12 cellular contexts compared by ENCODE assay signal in genomic region chr5:963310-963672, GRCh38. TPM values are rescaled to one million over a fixed set of nuclear protein-coding genes. Genes with fewer than 3 reads are reported as not detected.
DNase-seq lines count a peak whose midpoint lies in the region; ATAC-seq and TF ChIP-seq lines count a peak whose summit lies in the region.
"Had no signal": no experiment of that assay in that cellular context is flagged by ENCODE, and none has a peak within 500 bp of the region (broad histone marks: within the 10 kb centered on the region; RNA-seq: fewer than 3 reads in every experiment).

No MANE protein-coding gene starts in this region.

- H3K4me2 ChIP-seq in OCI-LY1 (ENCODE audit: low read length) = no peak overlapping the region
- H3K4me2 ChIP-seq in GM23248 (ENCODE audit: unreplicated experiment) = no peak overlapping the region

- in situ Hi-C loops in GM23248 (cut with MboI) = no loop called here

- peak overlapping the region in 2 of 3 donors; percentile 88 to 93 for H3K27ac Mint-ChIP-seq in CD4-positive, CD25-positive, alpha-beta regulatory T cell
- H3K27ac Mint-ChIP-seq in HFFc6 = no peak overlapping the region

- no peak for TF ChIP-seq CTCF in OCI-LY1 (IDR thresholded peaks at IDR 0.05; ENCODE audit: low read length)
- TF ChIP-seq CTCF in left lung (IDR thresholded peaks at IDR 0.05) = no peak
- TF ChIP-seq CTCF in HFFc6 (IDR thresholded peaks at IDR 0.05) = no peak

- H3K27ac ChIP-seq in CD4-positive, CD25-positive, alpha-beta regulatory T cell (ENCODE audit: insufficient read depth, low read length, poor library complexity, severe bottlenecking) = no peak overlapping the region
- H3K27ac ChIP-seq in OCI-LY1 (ENCODE audit: low read depth, low read length, poor library complexity, severe bottlenecking) (peak overlapping the region; percentile 73), left lung (peak overlapping the region; percentile 8 to 33), GM23248 (no peak overlapping the region)

- H3K9ac ChIP-seq in OCI-LY1 (ENCODE audit: low read length) (no peak overlapping the region; the same call in 1 of the 2 replicates), GM23248 (no peak overlapping the region)

- no peaks in the 10 kb centered on the region for H3F3A ChIP-seq in OCI-LY1 (ENCODE audit: insufficient read depth, low read length)
- 0 out of 2 replicates have a peak, but pooled peaks cover 2% of the 10 kb centered on the region for H3F3A ChIP-seq in GM23248 (ENCODE audit: insufficient read depth)

- no peak for DNase-seq in CD4-positive, CD25-positive, alpha-beta regulatory T cell
- DNase-seq in left lung (no peak), NCI-H1930 (lab: John Stamatoyannopoulos, UW) (no peak), GM23248 (no peak), HFFc6 (no peak)
- DNase-seq: amniotic stem cell, GOT3, NCI-H2081 treated with DMSO at 0.1 percent for 48 hours had no signal

- H3K9me3 Mint-ChIP-seq in CD4-positive, CD25-positive, alpha-beta regulatory T cell = peaks cover 0 to 3% (median 0%) of the 10 kb centered on the region in 7 donors
- H3K9me3 Mint-ChIP-seq in HFFc6 = no peaks in the 10 kb centered on the region
- H3K9me3 Mint-ChIP-seq: neural crest cell had no signal

- no peaks in the 10 kb centered on the region for H4K20me1 ChIP-seq in OCI-LY1 (ENCODE audit: insufficient read depth, low read length)
- H4K20me1 ChIP-seq in GM23248 (ENCODE audit: insufficient read depth) = no peaks in the 10 kb centered on the region

- H3K79me2 ChIP-seq in OCI-LY1 (ENCODE audit: insufficient read depth, low read length) (no peaks in the 10 kb centered on the region), GM23248 (ENCODE audit: insufficient read depth) (no peaks in the 10 kb centered on the region)

- H3K36me3 ChIP-seq in CD4-positive, CD25-positive, alpha-beta regulatory T cell (ENCODE audit: control insufficient read depth, insufficient read depth, low read length) = no peaks in the 10 kb centered on the region
- H3K36me3 ChIP-seq in OCI-LY1 (ENCODE audit: insufficient read depth, low read length) = no peaks in the 10 kb centered on the region
- H3K36me3 ChIP-seq in left lung = no peaks in the 10 kb centered on the region
- no peaks in the 10 kb centered on the region for H3K36me3 ChIP-seq in GM23248 (ENCODE audit: low read depth)

- no peaks in the 10 kb centered on the region for H3K9me2 ChIP-seq in OCI-LY1 (ENCODE audit: low read depth, low read length)
- H3K9me2 ChIP-seq in GM23248 (ENCODE audit: insufficient read depth) = no peaks in the 10 kb centered on the region

- H3K4me1 ChIP-seq in CD4-positive, CD25-positive, alpha-beta regulatory T cell (ENCODE audit: control insufficient read depth, insufficient read depth, low read length, poor library complexity, severe bottlenecking) = peaks cover 15% of the 10 kb centered on the region
- H3K4me1 ChIP-seq in OCI-LY1 (ENCODE audit: insufficient read depth, low read length, severe bottlenecking) (peaks cover 19% of the 10 kb centered on the region), left lung (peaks cover under 1 to 11% of the 10 kb centered on the region in 2 donors), GM23248 (ENCODE audit: insufficient read depth) (peaks cover 16% of the 10 kb centered on the region)

- peak overlapping the region in 3 of 4 donors; percentile 8 to 90 (median 85) for H3K4me3 Mint-ChIP-seq in CD4-positive, CD25-positive, alpha-beta regulatory T cell
- no peak overlapping the region for H3K4me3 Mint-ChIP-seq in HFFc6
- H3K4me3 Mint-ChIP-seq: neural crest cell had no signal

- peaks cover 44% of the 10 kb centered on the region for H3K27me3 Mint-ChIP-seq in CD4-positive, CD25-positive, alpha-beta regulatory T cell
- H3K27me3 Mint-ChIP-seq in HFFc6 (ENCODE audit: insufficient read depth) = peaks cover 50% of the 10 kb centered on the region

- H3K9me3 ChIP-seq in CD4-positive, CD25-positive, alpha-beta regulatory T cell (ENCODE audit: control insufficient read depth in 2 of 2, low read length in 2 of 2) = no peaks in the 10 kb centered on the region
- no peaks in the 10 kb centered on the region for H3K9me3 ChIP-seq in OCI-LY1 (ENCODE audit: low read length)
- no peaks in the 10 kb centered on the region for H3K9me3 ChIP-seq in left lung
- H3K9me3 ChIP-seq in GM23248 (ENCODE audit: low read depth) = no peaks in the 10 kb centered on the region

- H2AFZ ChIP-seq in OCI-LY1 (ENCODE audit: low read length) = no peak overlapping the region
- no peak overlapping the region for H2AFZ ChIP-seq in GM23248

- H3K27me3 ChIP-seq in CD4-positive, CD25-positive, alpha-beta regulatory T cell (ENCODE audit: control insufficient read depth, insufficient read depth, low read length) = peaks cover 13% of the 10 kb centered on the region
- H3K27me3 ChIP-seq in OCI-LY1 (ENCODE audit: insufficient read depth, low read length) = no peaks in the 10 kb centered on the region
- peaks cover 0 to 42% of the 10 kb centered on the region in 2 donors for H3K27me3 ChIP-seq in left lung
- peaks cover 33% of the 10 kb centered on the region for H3K27me3 ChIP-seq in GM23248 (replicated peaks; ENCODE audit: insufficient read depth)

- intact Hi-C loops in left lung (cut with DNase I) = no loop called here

- 82% methylated on average over 10 of the region's 10 CpGs for WGBS in GM23248 (ENCODE audit: low coverage in 1 of 2, low lambda C conversion rate in 2 of 2, missing lambda C conversion rate in 2 of 2), 2 experiments

- no peaks in the 10 kb centered on the region for H3K36me3 Mint-ChIP-seq in CD4-positive, CD25-positive, alpha-beta regulatory T cell
- no peaks in the 10 kb centered on the region for H3K36me3 Mint-ChIP-seq in HFFc6 (ENCODE audit: low read depth)

- H3K4me1 Mint-ChIP-seq in CD4-positive, CD25-positive, alpha-beta regulatory T cell = peaks cover 0 to 28% (median 9%) of the 10 kb centered on the region in 4 donors
- H3K4me1 Mint-ChIP-seq in HFFc6 (ENCODE audit: low read depth) = peaks cover 19% of the 10 kb centered on the region

- H3K4me3 ChIP-seq in CD4-positive, CD25-positive, alpha-beta regulatory T cell (ENCODE audit: low read depth, low read length) = no peak overlapping the region
- H3K4me3 ChIP-seq in OCI-LY1 (ENCODE audit: low read depth, low read length, poor library complexity, severe bottlenecking) (no peak overlapping the region), left lung (no peak overlapping the region), GM23248 (no peak overlapping the region)

- ATAC-seq in CD4-positive, CD25-positive, alpha-beta regulatory T cell (ENCODE audit: low read depth in 2 of 2) = no peak
- ATAC-seq in GM21515 (IDR thresholded peaks at IDR 0.05; ENCODE audit: unreplicated experiment) (peak; percentile 31), left lung (no peak), HG03565 (IDR thresholded peaks at IDR 0.05; ENCODE audit: unreplicated experiment) (no peak)

RNA-seq across cellular contexts. Expression of gene NKD2, which starts 45.3 kb away (rescaled TPM):
- total RNA-seq in CD4-positive, CD25-positive, alpha-beta regulatory T cell = not detected
- not detected for polyA plus RNA-seq in CD4-positive, CD25-positive, alpha-beta regulatory T cell
- total RNA-seq in left lung = 10 to 100 TPM; 31.6 to 61.5 TPM
- not detected in 2 replicates for total RNA-seq in GM23248 (2014; rRNA removed; shearing (Covaris generic))
- polyA plus RNA-seq in GM23248 (2016; fragmentation: Nextera tagmentation; extraction: Ambion mirVana) = not detected in 2 replicates
- not detected for total RNA-seq in HFFc6 (2021; fragmentation: NEBNext Ultra II Directional; extraction: Animal tissue kit (Norgen Biotek cat#: 25700))

Comparison
In these comparisons a context has a peak if more than half of its experiments do, and no peak if none do; other contexts are left out.
1. H3K27ac ChIP-seq: peak in OCI-LY1 (single experiment) and left lung (2 of 2); none in CD4-positive, CD25-positive, alpha-beta regulatory T cell (single experiment) and GM23248 (single experiment).
2. RNA of gene NKD2, which starts 45.3 kb away (total RNA-seq): 31.6 to 61.5 TPM in left lung; not detected in CD4-positive, CD25-positive, alpha-beta regulatory T cell (single experiment), not detected in GM23248 and not detected in HFFc6; every median in the first group is over 10 times any median in the second.